Comparison of ENCODE assay signal across 1 cellular context in the genomic region with DNA sequence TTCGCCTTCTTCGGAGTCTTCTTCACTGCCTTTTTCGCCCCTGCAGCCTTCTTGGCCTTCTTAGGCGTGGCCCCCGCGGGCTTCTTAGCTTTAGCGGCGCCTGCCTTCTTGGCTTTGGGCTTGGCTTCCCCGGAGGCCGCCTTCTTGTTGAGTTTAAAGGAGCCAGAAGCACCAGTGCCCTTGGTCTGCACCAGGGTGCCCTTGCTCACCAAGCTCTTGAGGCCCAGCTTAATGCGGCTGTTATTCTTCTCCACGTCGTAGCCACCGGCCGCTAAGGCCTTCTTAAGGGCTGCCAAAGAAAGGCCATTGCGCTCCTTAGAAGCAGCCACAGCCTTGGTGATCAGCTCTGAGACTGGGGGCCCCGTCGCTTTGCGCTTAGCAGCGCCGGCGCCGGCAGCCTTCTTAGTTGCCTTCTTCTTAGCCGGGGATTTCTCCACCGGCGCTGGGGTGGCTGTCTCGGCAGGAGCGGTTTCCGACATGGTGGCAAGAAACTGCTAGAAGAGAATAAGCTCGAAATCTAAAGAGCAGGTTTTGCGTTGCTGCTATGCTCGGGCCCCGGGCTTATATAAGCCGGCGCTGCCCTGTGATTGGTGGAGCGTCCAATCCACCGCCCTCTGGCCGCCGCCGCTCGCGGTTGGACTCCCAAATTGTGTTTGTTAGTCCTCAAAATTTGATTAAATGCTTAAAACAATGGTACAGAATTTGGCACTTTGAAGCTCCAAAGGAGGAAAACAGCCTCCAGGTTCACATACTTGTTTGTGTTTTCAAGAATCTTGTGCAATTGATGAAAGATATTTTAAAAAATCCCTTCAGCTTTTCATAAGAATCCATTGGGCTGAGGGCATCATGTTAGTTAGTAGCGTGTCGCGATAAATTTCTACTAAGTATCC.
TF ChIP-seq lines count a peak whose summit lies in the region.

No MANE protein-coding gene starts in this region.

TF ChIP-seq in IMR-90, 13 proteins besides CTCF, POLR2A, EP300 and RAD21:
- no peak for TF ChIP-seq MAZ (IDR thresholded peaks at IDR 0.05; ENCODE audit: borderline replicate concordance, low read depth, low read length)
- no peak for TF ChIP-seq SMC3 (IDR thresholded peaks at IDR 0.05; ENCODE audit: low read depth, low read length)
- no peak for TF ChIP-seq NFE2L2 (IDR thresholded peaks at IDR 0.05; ENCODE audit: low read depth, low read length)
- TF ChIP-seq CHD1 (IDR thresholded peaks at IDR 0.05; ENCODE audit: low read depth, low read length): no peak
- TF ChIP-seq RFX5 (IDR thresholded peaks at IDR 0.05; ENCODE audit: low read depth, low read length): no peak
- TF ChIP-seq BHLHE40 (IDR thresholded peaks at IDR 0.05; ENCODE audit: low read depth, low read length): no peak
- no peak for TF ChIP-seq MAFK (IDR thresholded peaks at IDR 0.05; ENCODE audit: low read depth, low read length)
